7 cellular contexts compared by ENCODE assay signal in genomic region chr3:146577662-146578061, GRCh38. TPM values are rescaled to one million over a fixed set of nuclear protein-coding genes. Genes with fewer than 3 reads are reported as not detected.
DNase-seq lines count a peak whose midpoint lies in the region; ATAC-seq, FAIRE-seq and TF ChIP-seq lines count a peak whose summit lies in the region.

No MANE protein-coding gene starts in this region.

- TF ChIP-seq CTCF in epithelial cell of esophagus (IDR thresholded peaks at IDR 0.05; ENCODE audit: insufficient read depth, low read depth, low read length, missing control alignments) (peak; percentile 47), pancreas (IDR thresholded peaks at IDR 0.05) (no peak)

- H3K4me3 ChIP-seq in epithelial cell of esophagus (ENCODE audit: low read length) (no peak overlapping the region), pancreas (no peak overlapping the region)
- no peak overlapping the region for H3K4me3 ChIP-seq in effector memory CD4-positive, alpha-beta T cell (ENCODE audit: insufficient read depth, low read depth, low read length, poor library complexity, severe bottlenecking)

- H3K4me1 ChIP-seq in pancreas, result peaks cover 0 to 6% (median 0%) of the 10 kb centered on the region in 3 donors
- no peaks in the 10 kb centered on the region for H3K4me1 ChIP-seq in effector memory CD4-positive, alpha-beta T cell (ENCODE audit: control insufficient read depth, insufficient read depth, low read length, poor library complexity, severe bottlenecking)

- H3K9me3 ChIP-seq in pancreas, result no peaks in the 10 kb centered on the region
- no peaks in the 10 kb centered on the region for H3K9me3 ChIP-seq in effector memory CD4-positive, alpha-beta T cell (ENCODE audit: control insufficient read depth, low read length)

- ATAC-seq in GM18517 (IDR thresholded peaks at IDR 0.05; ENCODE audit: unreplicated experiment), result peak; percentile 69
- peak; percentile 50 for ATAC-seq in HG03558 (IDR thresholded peaks at IDR 0.05; ENCODE audit: extremely low read depth, unreplicated experiment)
- peak; percentile 83 for ATAC-seq in SK-N-SH treated with all-trans-retinoic acid at 6 μM for 48 hours
- peak in 3 of 4 donors; percentile 78 to 82 (median 82) for ATAC-seq in pancreas

- no peak overlapping the region for H3K27ac ChIP-seq in pancreas
- no peak overlapping the region for H3K27ac ChIP-seq in effector memory CD4-positive, alpha-beta T cell (ENCODE audit: insufficient read depth, low read length, poor library complexity, severe bottlenecking)

- DNase-seq in COR-L47 (lab: John Stamatoyannopoulos, UW) (peak; percentile 63), epithelial cell of esophagus (ENCODE audit: low read depth) (peak; percentile 74), pancreas (no peak)
- DNase-seq in effector memory CD4-positive, alpha-beta T cell, result no peak

- peak; percentile 94 for FAIRE-seq in pancreas (lab: Jason Lieb, UNC)

- H3K36me3 ChIP-seq in pancreas, result no peaks in the 10 kb centered on the region
- no peaks in the 10 kb centered on the region for H3K36me3 ChIP-seq in effector memory CD4-positive, alpha-beta T cell (ENCODE audit: control insufficient read depth, insufficient read depth, low read length)

- intact Hi-C loops in pancreas (cut with DNase I), result no loop called here

- no peaks in the 10 kb centered on the region for H3K27me3 ChIP-seq in pancreas
- H3K27me3 ChIP-seq in effector memory CD4-positive, alpha-beta T cell (replicated peaks; ENCODE audit: control insufficient read depth, insufficient read depth, low read length, poor library complexity, severe bottlenecking), result no peaks in the 10 kb centered on the region

TF ChIP-seq in SK-N-SH treated with all-trans-retinoic acid at 6 μM for 48 hours, 23 proteins besides CTCF, POLR2A, EP300 and RAD21:
- TF ChIP-seq OSR1 (CRISPR knock-in tag; IDR thresholded peaks at IDR 0.05), result no peak
- no peak for TF ChIP-seq ZFP3 (CRISPR knock-in tag; IDR thresholded peaks at IDR 0.05)
- no peak for TF ChIP-seq GLIS3 (CRISPR knock-in tag; IDR thresholded peaks at IDR 0.05)
- no peak for TF ChIP-seq CSRNP3 (CRISPR knock-in tag; IDR thresholded peaks at IDR 0.05)
- no peak for TF ChIP-seq ZNF8 (CRISPR knock-in tag; IDR thresholded peaks at IDR 0.05)
- no peak for TF ChIP-seq ZNF70 (CRISPR knock-in tag; IDR thresholded peaks at IDR 0.05)
- no peak for TF ChIP-seq ISL1 (CRISPR knock-in tag; IDR thresholded peaks at IDR 0.05)
- no peak for TF ChIP-seq CSDC2 (CRISPR knock-in tag; IDR thresholded peaks at IDR 0.05)
- TF ChIP-seq RARB (CRISPR knock-in tag; IDR thresholded peaks at IDR 0.05), result no peak
- TF ChIP-seq SNAI2 (CRISPR knock-in tag; IDR thresholded peaks at IDR 0.05), result no peak
- no peak for TF ChIP-seq TOX (CRISPR knock-in tag; IDR thresholded peaks at IDR 0.05; ENCODE audit: borderline replicate concordance)
- no peak for TF ChIP-seq ZC3H10 (CRISPR knock-in tag; IDR thresholded peaks at IDR 0.05)
- TF ChIP-seq PPARA (CRISPR knock-in tag; IDR thresholded peaks at IDR 0.05; ENCODE audit: borderline replicate concordance), result no peak
- no peak for TF ChIP-seq ESRRG (CRISPR knock-in tag; IDR thresholded peaks at IDR 0.05)
TF ChIP-seq in SK-N-SH treated with all-trans-retinoic acid at 6 μM for 48 hours: peak in this region for 0.

RNA-seq across cellular contexts. Expression of gene PLSCR5, which starts 27.5 kb away (rescaled TPM):
- not detected for total RNA-seq in pancreas
- not detected for polyA plus RNA-seq in pancreas

RNA-seq across cellular contexts. Expression of gene PLSCR1, which starts 33.3 kb away (rescaled TPM):
- total RNA-seq in pancreas, result 100 to 1,000 TPM in 1 of 6 donors, 10 to 100 TPM in 5; 35.0 to 117 (median 40.7) TPM
- polyA plus RNA-seq in pancreas, result 10 to 100 TPM; 23.8 to 46.8 TPM

Comparison
In these comparisons a context has a peak if more than half of its experiments do, and no peak if none do; other contexts are left out.
1. DNase-seq: peak in COR-L47 (single experiment) and epithelial cell of esophagus (single experiment); none in pancreas (0 of 6) and effector memory CD4-positive, alpha-beta T cell (0 of 3).
2. Peak in every context shown above with its lines, with median percentiles within 50 percentile points of each other: ATAC-seq.